11 cellular contexts compared by ENCODE assay signal in the genomic region with DNA sequence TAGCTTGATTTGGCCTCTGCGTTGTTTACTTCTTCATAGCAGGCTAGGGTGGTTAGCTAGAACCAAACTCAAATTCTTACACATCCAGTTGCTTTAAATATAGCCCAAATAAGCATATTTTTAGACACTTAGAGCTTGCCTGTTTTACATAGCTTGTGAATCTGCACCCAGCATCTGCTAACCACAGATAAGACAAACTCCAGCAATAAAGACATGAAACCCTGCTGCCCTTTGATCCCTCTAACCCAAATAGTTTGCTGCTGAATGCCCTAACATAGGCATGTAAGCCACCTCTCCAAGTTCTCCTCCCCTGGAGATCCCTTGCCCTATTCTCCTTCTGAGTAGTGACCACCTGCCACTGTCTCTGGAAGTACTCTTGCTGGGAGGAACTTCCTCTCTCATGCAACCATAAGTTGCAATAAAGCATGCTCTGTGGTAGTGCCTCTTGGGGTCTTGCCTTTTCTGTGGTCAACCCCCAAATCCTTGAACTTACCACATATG.
DNase-seq lines count a peak whose midpoint lies in the region; ATAC-seq and TF ChIP-seq lines count a peak whose summit lies in the region.
"Had no signal": no experiment of that assay in that cellular context is flagged by ENCODE, and none has a peak within 500 bp of the region (broad histone marks: within the 10 kb centered on the region; RNA-seq: fewer than 3 reads in every experiment).

No MANE protein-coding gene starts in this region.

- H3K9me3 ChIP-seq in GM23248 (ENCODE audit: low read depth), result no peaks in the 10 kb centered on the region

- in situ Hi-C loops in GM13977 (cut with MboI; ENCODE audit: low pct_unique_long_range_greater_than_20kb, low sequenced_read_pairs, unreplicated experiment), result loop anchor here (25.0 kb wide), 1 partner anchor 916 kb away; no protein-coding TSS in a partner anchor
- in situ Hi-C loops in GM23248 (cut with MboI), result loop anchor here (25.0 kb wide), 1 partner anchor 891 kb away; no protein-coding TSS in a partner anchor

- H3K9me2 ChIP-seq in GM23248 (ENCODE audit: insufficient read depth), result no peaks in the 10 kb centered on the region

- TF ChIP-seq POLR2A in NB4 (IDR thresholded peaks at IDR 0.05; ENCODE audit: extremely low read depth, insufficient read length), result no peak

- no peak overlapping the region for H3K4me3 Mint-ChIP-seq in activated CD4-positive, alpha-beta memory T cell treated with anti-CD3 and anti-CD28 coated beads for 36 hours
- H3K4me3 Mint-ChIP-seq: nephron had no signal

- H3K79me2 ChIP-seq in GM23248 (ENCODE audit: insufficient read depth), result no peaks in the 10 kb centered on the region

- peaks cover 8% of the 10 kb centered on the region for H3K9me3 Mint-ChIP-seq in activated CD4-positive, alpha-beta memory T cell treated with anti-CD3 and anti-CD28 coated beads for 36 hours

- no peak overlapping the region for H2AFZ ChIP-seq in GM23248

- no peak overlapping the region for H3K27ac Mint-ChIP-seq in activated CD4-positive, alpha-beta memory T cell treated with anti-CD3 and anti-CD28 coated beads for 36 hours
- H3K27ac Mint-ChIP-seq: nephron had no signal

- peak; percentile 87 for ATAC-seq in GM19468 (IDR thresholded peaks at IDR 0.05; ENCODE audit: extremely low read depth, unreplicated experiment)
- ATAC-seq in HG03025 (IDR thresholded peaks at IDR 0.05; ENCODE audit: low FRiP score, unreplicated experiment), result peak; percentile 95

- H3K4me2 ChIP-seq in GM23248 (ENCODE audit: unreplicated experiment), result no peak overlapping the region

- no peak overlapping the region for H3K27ac ChIP-seq in GM23248
- H3K27ac ChIP-seq: epithelial cell of prostate had no signal

- H3K4me1 ChIP-seq in GM23248 (ENCODE audit: insufficient read depth), result no peaks in the 10 kb centered on the region

- intact Hi-C loops in activated CD4-positive, alpha-beta memory T cell treated with anti-CD3 and anti-CD28 coated beads for 36 hours (cut with micrococcal nuclease), result no loop called here

- H3K4me3 ChIP-seq in NB4 (ENCODE audit: low read depth, low read length) (no peak overlapping the region), GM23248 (no peak overlapping the region)

- 91 to 95% methylated on average over 1 of the region's 1 CpG for WGBS in GM23248 (ENCODE audit: low coverage in 1 of 2, low lambda C conversion rate in 2 of 2, missing lambda C conversion rate in 2 of 2), 2 experiments

- no peaks in the 10 kb centered on the region for H3K27me3 Mint-ChIP-seq in activated CD4-positive, alpha-beta memory T cell treated with anti-CD3 and anti-CD28 coated beads for 36 hours

- CTCF ChIA-PET in activated CD4-positive, alpha-beta memory T cell treated with anti-CD3 and anti-CD28 coated beads for 36 hours (lab: Charles Lee), result no interaction called here

- H3K4me1 Mint-ChIP-seq in activated CD4-positive, alpha-beta memory T cell treated with anti-CD3 and anti-CD28 coated beads for 36 hours (ENCODE audit: low read depth), result no peaks in the 10 kb centered on the region

- peaks cover 4% of the 10 kb centered on the region for H3K36me3 Mint-ChIP-seq in activated CD4-positive, alpha-beta memory T cell treated with anti-CD3 and anti-CD28 coated beads for 36 hours

- no peaks in the 10 kb centered on the region for H3K27me3 ChIP-seq in GM23248 (replicated peaks; ENCODE audit: insufficient read depth)

- no peaks in the 10 kb centered on the region for H3F3A ChIP-seq in GM23248 (ENCODE audit: insufficient read depth)

- no peaks in the 10 kb centered on the region for H3K36me3 ChIP-seq in GM23248 (ENCODE audit: low read depth)

- DNase-seq in GM13977 (ENCODE audit: low spot score), result peak; percentile 12
- peak; percentile 13 for DNase-seq in NB4 (ENCODE audit: low read depth)
- no peak for DNase-seq in NCI-H1417 (lab: John Stamatoyannopoulos, UW)
- DNase-seq in activated CD4-positive, alpha-beta memory T cell treated with anti-CD3 and anti-CD28 coated beads for 36 hours, result no peak
- DNase-seq in GM23248, result no peak
- DNase-seq in RKO (ENCODE audit: low spot score), result no peak
- DNase-seq: activated CD4-positive, alpha-beta T cell treated with anti-CD3 and anti-CD28 coated beads, Interleukin-2, amount 50 U/mL, for 1 hour had no signal

- POLR2A ChIA-PET in activated CD4-positive, alpha-beta memory T cell treated with anti-CD3 and anti-CD28 coated beads for 36 hours (lab: Charles Lee), result no interaction called here

- TF ChIP-seq CTCF in GM13977 (IDR thresholded peaks at IDR 0.05; ENCODE audit: extremely low read depth, insufficient read depth, missing control alignments), result no peak
- no peak for TF ChIP-seq CTCF in NB4 (IDR thresholded peaks at IDR 0.05; ENCODE audit: low read depth, low read length)

- no peak overlapping the region for H3K9ac ChIP-seq in GM23248

- H4K20me1 ChIP-seq in GM23248 (ENCODE audit: insufficient read depth), result no peaks in the 10 kb centered on the region

Comparison
In these comparisons a context has a peak if more than half of its experiments do, and no peak if none do; other contexts are left out.
1. DNase-seq: peak in GM13977 (single experiment) and NB4 (single experiment); none in NCI-H1417 (0 of 3), activated CD4-positive, alpha-beta memory T cell treated with anti-CD3 and anti-CD28 coated beads for 36 hours (single experiment), GM23248 (single experiment) and RKO (single experiment).